In the genomic region with DNA sequence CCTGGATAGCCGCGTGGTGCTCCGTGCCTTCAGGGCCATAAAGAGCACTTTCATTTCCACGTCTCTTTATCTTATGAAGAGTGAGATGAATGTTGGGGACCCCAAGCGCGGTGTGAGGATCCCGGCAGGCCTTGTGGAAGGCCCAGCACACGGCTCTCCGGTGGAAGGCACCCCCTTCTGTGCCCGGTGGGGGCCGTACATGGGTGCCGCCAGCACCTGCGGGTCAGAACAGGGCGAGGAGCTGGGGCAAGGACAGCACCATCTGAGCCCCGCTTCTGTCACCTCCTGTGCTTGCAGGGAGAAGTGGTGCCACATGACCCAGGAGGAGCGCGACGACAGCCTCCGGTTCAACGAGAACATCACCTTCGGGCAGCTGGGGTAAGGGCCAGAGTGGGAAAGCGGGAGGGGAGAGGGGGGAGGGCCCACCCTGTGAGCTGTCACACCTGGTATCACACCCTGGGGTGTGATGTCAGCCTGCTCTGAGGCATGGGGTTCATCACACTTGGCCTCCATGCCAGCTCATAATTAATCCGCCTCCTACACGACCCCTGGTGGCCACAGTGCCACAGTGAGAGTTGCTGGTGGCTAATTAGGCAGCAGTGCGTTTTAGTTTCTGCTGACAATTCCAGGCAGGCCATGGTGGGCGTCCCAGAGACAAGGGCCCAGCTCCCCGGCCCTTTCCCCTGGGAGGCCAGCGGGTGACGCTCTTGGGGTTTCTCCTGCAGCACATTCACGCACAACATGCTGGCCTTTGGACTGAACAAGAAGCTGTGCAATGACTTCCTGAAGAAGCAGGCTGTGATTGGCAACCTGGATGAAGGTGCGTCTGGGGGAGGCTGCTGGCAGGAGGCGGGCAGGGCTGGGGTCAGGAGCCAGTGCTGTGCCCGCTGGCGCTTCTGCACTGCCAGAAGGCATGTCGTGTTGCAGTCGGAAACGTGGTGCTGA, we compare ENCODE assay signal across 1 cellular context.
TF ChIP-seq lines count a peak whose summit lies in the region.

No MANE protein-coding gene starts in this region.

TF ChIP-seq in HepG2, 621 proteins besides CTCF, POLR2A, EP300 and RAD21 (continued from another document and continues in another):
- TF ChIP-seq, protein P1, sequence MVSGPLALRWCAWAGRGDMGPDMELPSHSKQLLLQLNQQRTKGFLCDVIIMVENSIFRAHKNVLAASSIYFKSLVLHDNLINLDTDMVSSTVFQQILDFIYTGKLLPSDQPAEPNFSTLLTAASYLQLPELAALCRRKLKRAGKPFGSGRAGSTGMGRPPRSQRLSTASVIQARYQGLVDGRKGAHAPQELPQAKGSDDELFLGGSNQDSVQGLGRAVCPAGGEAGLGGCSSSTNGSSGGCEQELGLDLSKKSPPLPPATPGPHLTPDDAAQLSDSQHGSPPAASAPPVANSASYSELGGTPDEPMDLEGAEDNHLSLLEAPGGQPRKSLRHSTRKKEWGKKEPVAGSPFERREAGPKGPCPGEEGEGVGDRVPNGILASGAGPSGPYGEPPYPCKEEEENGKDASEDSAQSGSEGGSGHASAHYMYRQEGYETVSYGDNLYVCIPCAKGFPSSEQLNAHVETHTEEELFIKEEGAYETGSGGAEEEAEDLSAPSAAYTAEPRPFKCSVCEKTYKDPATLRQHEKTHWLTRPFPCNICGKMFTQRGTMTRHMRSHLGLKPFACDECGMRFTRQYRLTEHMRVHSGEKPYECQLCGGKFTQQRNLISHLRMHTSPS (CRISPR knock-in tag; IDR thresholded peaks at IDR 0.05; ENCODE audit: low read depth): peak; percentile 42; the same call in 1 of the 2 replicates
- TF ChIP-seq ZKSCAN5 (CRISPR knock-in tag; IDR thresholded peaks at IDR 0.05) (0 out of 2 replicates have a peak, but pooled peaks have one; percentile 24), ZFX (CRISPR knock-in tag; IDR thresholded peaks at IDR 0.05; ENCODE audit: low read depth) (peak; percentile 44; the same call in 1 of the 2 replicates), ELF3 (CRISPR knock-in tag; IDR thresholded peaks at IDR 0.05) (peak; percentile 24; the same call in 1 of the 2 replicates), PITX1 (CRISPR knock-in tag; IDR thresholded peaks at IDR 0.05) (peak; percentile 85), RBAK (CRISPR knock-in tag; IDR thresholded peaks at IDR 0.05) (0 out of 2 replicates have a peak, but pooled peaks have one; percentile 18), FOXO1 (CRISPR knock-in tag; IDR thresholded peaks at IDR 0.05) (0 out of 2 replicates have a peak, but pooled peaks have one; percentile 11), HIVEP1 (CRISPR knock-in tag; IDR thresholded peaks at IDR 0.05) (0 out of 2 replicates have a peak, but pooled peaks have one; percentile 18), KAT8 (CRISPR knock-in tag; IDR thresholded peaks at IDR 0.05) (0 out of 2 replicates have a peak, but pooled peaks have one; percentile 16), FOSL2 (CRISPR knock-in tag; IDR thresholded peaks at IDR 0.05) (peak; percentile 36), GZF1 (CRISPR knock-in tag; IDR thresholded peaks at IDR 0.05) (no peak), YEATS4 (CRISPR knock-in tag; IDR thresholded peaks at IDR 0.05; ENCODE audit: borderline replicate concordance) (no peak), JDP2 (CRISPR knock-in tag; IDR thresholded peaks at IDR 0.05; ENCODE audit: borderline replicate concordance) (no peak), NFRKB (IDR thresholded peaks at IDR 0.05) (no peak), SP4 (CRISPR knock-in tag; IDR thresholded peaks at IDR 0.05) (0 out of 2 replicates have a peak, but pooled peaks have one; percentile 35), MEF2D (CRISPR knock-in tag; IDR thresholded peaks at IDR 0.05) (0 out of 2 replicates have a peak, but pooled peaks have one; percentile 25), SKI (IDR thresholded peaks at IDR 0.05; ENCODE audit: partially characterized antibody) (peak; percentile 9), KDM5B (CRISPR knock-in tag; IDR thresholded peaks at IDR 0.05; ENCODE audit: borderline replicate concordance) (peak; percentile 47; the same call in 1 of the 2 replicates), XRCC5 (optimal IDR thresholded peaks at IDR 0.05; ENCODE audit: low read length) (peak; percentile 71), MAFK (conservative IDR thresholded peaks at IDR 0.05 in 1 of 2, IDR thresholded peaks at IDR 0.05 in 1 of 2; ENCODE audit: low read length in 2 of 2) (peak in 1 of 2 experiments; percentile 29; a peak in 1 of 4 replicates), ZC3H4 (CRISPR knock-in tag; IDR thresholded peaks at IDR 0.05; ENCODE audit: borderline replicate concordance) (no peak; the same call in 1 of the 2 replicates), GABPB1 (CRISPR knock-in tag; IDR thresholded peaks at IDR 0.05) (peak; percentile 34; the same call in 1 of the 2 replicates)
- TF ChIP-seq, protein P2, sequence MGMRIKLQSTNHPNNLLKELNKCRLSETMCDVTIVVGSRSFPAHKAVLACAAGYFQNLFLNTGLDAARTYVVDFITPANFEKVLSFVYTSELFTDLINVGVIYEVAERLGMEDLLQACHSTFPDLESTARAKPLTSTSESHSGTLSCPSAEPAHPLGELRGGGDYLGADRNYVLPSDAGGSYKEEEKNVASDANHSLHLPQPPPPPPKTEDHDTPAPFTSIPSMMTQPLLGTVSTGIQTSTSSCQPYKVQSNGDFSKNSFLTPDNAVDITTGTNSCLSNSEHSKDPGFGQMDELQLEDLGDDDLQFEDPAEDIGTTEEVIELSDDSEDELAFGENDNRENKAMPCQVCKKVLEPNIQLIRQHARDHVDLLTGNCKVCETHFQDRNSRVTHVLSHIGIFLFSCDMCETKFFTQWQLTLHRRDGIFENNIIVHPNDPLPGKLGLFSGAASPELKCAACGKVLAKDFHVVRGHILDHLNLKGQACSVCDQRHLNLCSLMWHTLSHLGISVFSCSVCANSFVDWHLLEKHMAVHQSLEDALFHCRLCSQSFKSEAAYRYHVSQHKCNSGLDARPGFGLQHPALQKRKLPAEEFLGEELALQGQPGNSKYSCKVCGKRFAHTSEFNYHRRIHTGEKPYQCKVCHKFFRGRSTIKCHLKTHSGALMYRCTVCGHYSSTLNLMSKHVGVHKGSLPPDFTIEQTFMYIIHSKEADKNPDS (CRISPR knock-in tag; IDR thresholded peaks at IDR 0.05): no peak
- TF ChIP-seq, protein P3, sequence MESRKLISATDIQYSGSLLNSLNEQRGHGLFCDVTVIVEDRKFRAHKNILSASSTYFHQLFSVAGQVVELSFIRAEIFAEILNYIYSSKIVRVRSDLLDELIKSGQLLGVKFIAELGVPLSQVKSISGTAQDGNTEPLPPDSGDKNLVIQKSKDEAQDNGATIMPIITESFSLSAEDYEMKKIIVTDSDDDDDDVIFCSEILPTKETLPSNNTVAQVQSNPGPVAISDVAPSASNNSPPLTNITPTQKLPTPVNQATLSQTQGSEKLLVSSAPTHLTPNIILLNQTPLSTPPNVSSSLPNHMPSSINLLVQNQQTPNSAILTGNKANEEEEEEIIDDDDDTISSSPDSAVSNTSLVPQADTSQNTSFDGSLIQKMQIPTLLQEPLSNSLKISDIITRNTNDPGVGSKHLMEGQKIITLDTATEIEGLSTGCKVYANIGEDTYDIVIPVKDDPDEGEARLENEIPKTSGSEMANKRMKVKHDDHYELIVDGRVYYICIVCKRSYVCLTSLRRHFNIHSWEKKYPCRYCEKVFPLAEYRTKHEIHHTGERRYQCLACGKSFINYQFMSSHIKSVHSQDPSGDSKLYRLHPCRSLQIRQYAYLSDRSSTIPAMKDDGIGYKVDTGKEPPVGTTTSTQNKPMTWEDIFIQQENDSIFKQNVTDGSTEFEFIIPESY (CRISPR knock-in tag; IDR thresholded peaks at IDR 0.05): 0 out of 2 replicates have a peak, but pooled peaks have one; percentile 11
- TF ChIP-seq, protein P4, sequence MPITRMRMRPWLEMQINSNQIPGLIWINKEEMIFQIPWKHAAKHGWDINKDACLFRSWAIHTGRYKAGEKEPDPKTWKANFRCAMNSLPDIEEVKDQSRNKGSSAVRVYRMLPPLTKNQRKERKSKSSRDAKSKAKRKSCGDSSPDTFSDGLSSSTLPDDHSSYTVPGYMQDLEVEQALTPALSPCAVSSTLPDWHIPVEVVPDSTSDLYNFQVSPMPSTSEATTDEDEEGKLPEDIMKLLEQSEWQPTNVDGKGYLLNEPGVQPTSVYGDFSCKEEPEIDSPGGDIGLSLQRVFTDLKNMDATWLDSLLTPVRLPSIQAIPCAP (CRISPR knock-in tag; IDR thresholded peaks at IDR 0.05; ENCODE audit: low read depth): no peak
- TF ChIP-seq, protein P5, sequence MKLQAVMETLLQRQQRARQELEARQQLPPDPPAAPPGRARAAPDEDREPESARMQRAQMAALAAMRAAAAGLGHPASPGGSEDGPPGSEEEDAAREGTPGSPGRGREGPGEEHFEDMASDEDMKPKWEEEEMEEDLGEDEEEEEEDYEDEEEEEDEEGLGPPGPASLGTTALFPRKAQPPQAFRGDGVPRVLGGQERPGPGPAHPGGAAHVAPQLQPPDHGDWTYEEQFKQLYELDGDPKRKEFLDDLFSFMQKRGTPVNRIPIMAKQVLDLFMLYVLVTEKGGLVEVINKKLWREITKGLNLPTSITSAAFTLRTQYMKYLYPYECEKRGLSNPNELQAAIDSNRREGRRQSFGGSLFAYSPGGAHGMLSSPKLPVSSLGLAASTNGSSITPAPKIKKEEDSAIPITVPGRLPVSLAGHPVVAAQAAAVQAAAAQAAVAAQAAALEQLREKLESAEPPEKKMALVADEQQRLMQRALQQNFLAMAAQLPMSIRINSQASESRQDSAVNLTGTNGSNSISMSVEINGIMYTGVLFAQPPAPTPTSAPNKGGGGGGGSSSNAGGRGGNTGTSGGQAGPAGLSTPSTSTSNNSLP (IDR thresholded peaks at IDR 0.05; ENCODE audit: low read depth, low read length): peak; percentile 38; the same call in 1 of the 2 replicates
- TF ChIP-seq, protein P6, sequence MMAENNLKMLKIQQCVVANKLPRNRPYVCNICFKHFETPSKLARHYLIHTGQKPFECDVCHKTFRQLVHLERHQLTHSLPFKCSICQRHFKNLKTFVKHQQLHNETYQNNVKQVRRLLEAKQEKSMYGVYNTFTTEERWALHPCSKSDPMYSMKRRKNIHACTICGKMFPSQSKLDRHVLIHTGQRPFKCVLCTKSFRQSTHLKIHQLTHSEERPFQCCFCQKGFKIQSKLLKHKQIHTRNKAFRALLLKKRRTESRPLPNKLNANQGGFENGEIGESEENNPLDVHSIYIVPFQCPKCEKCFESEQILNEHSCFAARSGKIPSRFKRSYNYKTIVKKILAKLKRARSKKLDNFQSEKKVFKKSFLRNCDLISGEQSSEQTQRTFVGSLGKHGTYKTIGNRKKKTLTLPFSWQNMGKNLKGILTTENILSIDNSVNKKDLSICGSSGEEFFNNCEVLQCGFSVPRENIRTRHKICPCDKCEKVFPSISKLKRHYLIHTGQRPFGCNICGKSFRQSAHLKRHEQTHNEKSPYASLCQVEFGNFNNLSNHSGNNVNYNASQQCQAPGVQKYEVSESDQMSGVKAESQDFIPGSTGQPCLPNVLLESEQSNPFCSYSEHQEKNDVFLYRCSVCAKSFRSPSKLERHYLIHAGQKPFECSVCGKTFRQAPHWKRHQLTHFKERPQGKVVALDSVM (CRISPR knock-in tag; IDR thresholded peaks at IDR 0.05): no peak
- TF ChIP-seq, protein P7, sequence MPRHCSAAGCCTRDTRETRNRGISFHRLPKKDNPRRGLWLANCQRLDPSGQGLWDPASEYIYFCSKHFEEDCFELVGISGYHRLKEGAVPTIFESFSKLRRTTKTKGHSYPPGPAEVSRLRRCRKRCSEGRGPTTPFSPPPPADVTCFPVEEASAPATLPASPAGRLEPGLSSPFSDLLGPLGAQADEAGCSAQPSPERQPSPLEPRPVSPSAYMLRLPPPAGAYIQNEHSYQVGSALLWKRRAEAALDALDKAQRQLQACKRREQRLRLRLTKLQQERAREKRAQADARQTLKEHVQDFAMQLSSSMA (CRISPR knock-in tag; IDR thresholded peaks at IDR 0.05): no peak
- TF ChIP-seq, protein P8, sequence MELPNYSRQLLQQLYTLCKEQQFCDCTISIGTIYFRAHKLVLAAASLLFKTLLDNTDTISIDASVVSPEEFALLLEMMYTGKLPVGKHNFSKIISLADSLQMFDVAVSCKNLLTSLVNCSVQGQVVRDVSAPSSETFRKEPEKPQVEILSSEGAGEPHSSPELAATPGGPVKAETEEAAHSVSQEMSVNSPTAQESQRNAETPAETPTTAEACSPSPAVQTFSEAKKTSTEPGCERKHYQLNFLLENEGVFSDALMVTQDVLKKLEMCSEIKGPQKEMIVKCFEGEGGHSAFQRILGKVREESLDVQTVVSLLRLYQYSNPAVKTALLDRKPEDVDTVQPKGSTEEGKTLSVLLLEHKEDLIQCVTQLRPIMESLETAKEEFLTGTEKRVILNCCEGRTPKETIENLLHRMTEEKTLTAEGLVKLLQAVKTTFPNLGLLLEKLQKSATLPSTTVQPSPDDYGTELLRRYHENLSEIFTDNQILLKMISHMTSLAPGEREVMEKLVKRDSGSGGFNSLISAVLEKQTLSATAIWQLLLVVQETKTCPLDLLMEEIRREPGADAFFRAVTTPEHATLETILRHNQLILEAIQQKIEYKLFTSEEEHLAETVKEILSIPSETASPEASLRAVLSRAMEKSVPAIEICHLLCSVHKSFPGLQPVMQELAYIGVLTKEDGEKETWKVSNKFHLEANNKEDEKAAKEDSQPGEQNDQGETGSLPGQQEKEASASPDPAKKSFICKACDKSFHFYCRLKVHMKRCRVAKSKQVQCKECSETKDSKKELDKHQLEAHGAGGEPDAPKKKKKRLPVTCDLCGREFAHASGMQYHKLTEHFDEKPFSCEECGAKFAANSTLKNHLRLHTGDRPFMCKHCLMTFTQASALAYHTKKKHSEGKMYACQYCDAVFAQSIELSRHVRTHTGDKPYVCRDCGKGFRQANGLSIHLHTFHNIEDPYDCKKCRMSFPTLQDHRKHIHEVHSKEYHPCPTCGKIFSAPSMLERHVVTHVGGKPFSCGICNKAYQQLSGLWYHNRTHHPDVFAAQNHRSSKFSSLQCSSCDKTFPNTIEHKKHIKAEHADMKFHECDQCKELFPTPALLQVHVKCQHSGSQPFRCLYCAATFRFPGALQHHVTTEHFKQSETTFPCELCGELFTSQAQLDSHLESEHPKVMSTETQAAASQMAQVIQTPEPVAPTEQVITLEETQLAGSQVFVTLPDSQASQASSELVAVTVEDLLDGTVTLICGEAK (IDR thresholded peaks at IDR 0.05): no peak
- TF ChIP-seq, protein P8 (CRISPR knock-in tag; IDR thresholded peaks at IDR 0.05): 0 out of 2 replicates have a peak, but pooled peaks have one; percentile 25
